In genomic region chr14:99744199-99744872, GRCh38 we compare ENCODE assay signal across 12 cellular contexts. TPM values are rescaled to one million over a fixed set of nuclear protein-coding genes. Genes with fewer than 3 reads are reported as not detected.
DNase-seq lines count a peak whose midpoint lies in the region; ATAC-seq, FAIRE-seq and TF ChIP-seq lines count a peak whose summit lies in the region.
"Had no signal": no experiment of that assay in that cellular context is flagged by ENCODE, and none has a peak within 500 bp of the region (broad histone marks: within the 10 kb centered on the region; RNA-seq: fewer than 3 reads in every experiment).

No MANE protein-coding gene starts in this region.

- TF ChIP-seq CTCF in HepG2 (CRISPR knock-in tag; IDR thresholded peaks at IDR 0.05), result peak; percentile 27; the same call in 1 of the 2 replicates
- TF ChIP-seq CTCF in right lobe of liver (IDR thresholded peaks at IDR 0.05), result no peak
- TF ChIP-seq CTCF in brain (conservative IDR thresholded peaks at IDR 0.05), result peak; percentile 15 to 53

- POLR2A ChIA-PET in HepG2 (lab: Yijun Ruan, JAX), result no interaction called here

- no TSS peak for BruUV-seq in HepG2 (replicated peaks; lab: Mats Ljungman, UMichigan)

- DNase-seq in HepG2 (ENCODE audit: low spot score) (no peak), right lobe of liver (no peak), iPS-NIHi11 (ENCODE audit: low spot score) (peak; percentile 58), ecto neural progenitor cell (ENCODE audit: low spot score) (no peak), SKM-1 treated with dmso at 0.1 percent for 144 hours (lab: John Stamatoyannopoulos, UW; ENCODE audit: unreplicated experiment) (no peak)
- DNase-seq: ACHN; activated T-cell treated with anti-CD3 and anti-CD28 coated beads, Interleukin-2, amount 50 U/mL, for 48 hours; NCI-H1105 treated with DMSO at 0.1 percent for 48 hours; stimulated activated naive B cell treated with anti-CD40 and anti-IgM and Interleukin-4, amounts not matched to agents 10 μg/mL and 1 μg/mL and 100 μg/mL, for 72 hours had no signal

- H3K79me2 ChIP-seq in HepG2 (ENCODE audit: insufficient read depth, low read length), result no peaks in the 10 kb centered on the region

- no peak overlapping the region for H3K27ac ChIP-seq in HepG2 (ENCODE audit: extremely low read length, insufficient read depth, low read length)
- no peak overlapping the region for H3K27ac ChIP-seq in right lobe of liver

- H3K4me1 ChIP-seq in HepG2 (ENCODE audit: insufficient read depth, low read length) (no peaks in the 10 kb centered on the region), right lobe of liver (no peaks in the 10 kb centered on the region)

- in situ Hi-C loops in HepG2 (cut with HindIII; ENCODE audit: extremely low pct_ligation_motif_present, low pct_unique_long_range_greater_than_20kb), result no loop called here

- intact Hi-C loops in HepG2 (cut with micrococcal nuclease; ENCODE audit: unreplicated experiment), result no loop called here
- intact Hi-C loops in right lobe of liver (cut with DNase I), result no loop called here

- WGBS in HepG2 (ENCODE audit: low lambda C conversion rate), result 49% methylated on average over 11 of the region's 11 CpGs
- WGBS in right lobe of liver (ENCODE audit: insufficient coverage, low coverage, low lambda C conversion rate, missing lambda C conversion rate), result 35% methylated on average over 10 of the region's 11 CpGs

- H3K36me3 ChIP-seq in HepG2 (replicated peaks in 1 of 2; ENCODE audit: control insufficient read depth in 1 of 2, insufficient read depth in 2 of 2, low read length in 2 of 2), result no peaks in the 10 kb centered on the region
- H3K36me3 ChIP-seq in right lobe of liver, result no peaks in the 10 kb centered on the region

- H4K20me1 ChIP-seq in HepG2 (ENCODE audit: insufficient read depth, low read length), result no peaks in the 10 kb centered on the region

- peaks cover 8% of the 10 kb centered on the region for H3K27me3 Mint-ChIP-seq in brain

- H3K36me3 Mint-ChIP-seq in brain, result no peaks in the 10 kb centered on the region
- H3K36me3 Mint-ChIP-seq: stimulated activated naive B cell treated with anti-CD40 and anti-IgM and Interleukin-4, amounts not matched to agents 10 μg/mL and 1 μg/mL and 100 μg/mL, for 72 hours had no signal

- no peak overlapping the region for H3K4me3 Mint-ChIP-seq in brain
- H3K4me3 Mint-ChIP-seq: stimulated activated naive B cell treated with anti-CD40 and anti-IgM and Interleukin-4, amounts not matched to agents 10 μg/mL and 1 μg/mL and 100 μg/mL, for 72 hours had no signal

- no peak for FAIRE-seq in HepG2 (lab: Jason Lieb, UNC)

- TF ChIP-seq RAD21 in HepG2 (CRISPR knock-in tag; IDR thresholded peaks at IDR 0.05), result no peak

- TF ChIP-seq POLR2A in HepG2 (IDR thresholded peaks at IDR 0.05; ENCODE audit: insufficient read depth in 1 of 2, low read depth in 2 of 2, low read length in 2 of 2), result no peak
- no peak for TF ChIP-seq POLR2A in right lobe of liver (IDR thresholded peaks at IDR 0.05)

- TF ChIP-seq EP300 in HepG2 (IDR thresholded peaks at IDR 0.05; ENCODE audit: low read depth in 2 of 2, low read length in 2 of 2) (no peak), HepG2 (CRISPR knock-in tag; IDR thresholded peaks at IDR 0.05; ENCODE audit: borderline replicate concordance) (no peak)

- no peak for ATAC-seq in HepG2
- ATAC-seq in right lobe of liver, result no peak
- no peak for ATAC-seq in HG03280 (IDR thresholded peaks at IDR 0.05; ENCODE audit: unreplicated experiment)
- no peak for ATAC-seq in GM21825 (IDR thresholded peaks at IDR 0.05; ENCODE audit: unreplicated experiment)
- ATAC-seq: stimulated activated naive B cell treated with anti-CD40 and anti-IgM and Interleukin-4, amounts not matched to agents 10 μg/mL and 1 μg/mL and 100 μg/mL, for 72 hours had no signal

- H3K4me1 Mint-ChIP-seq in brain, result peaks cover 42% of the 10 kb centered on the region

- H2AFZ ChIP-seq in HepG2 (ENCODE audit: low read length), result no peak overlapping the region

- no peak overlapping the region for H3K9ac ChIP-seq in HepG2 (ENCODE audit: insufficient read depth, low read depth, low read length)

- H3K27me3 ChIP-seq in HepG2 (ENCODE audit: control insufficient read depth in 1 of 2, insufficient read depth in 2 of 2, low read length in 2 of 2) (peaks cover 7 to 55% of the 10 kb centered on the region in 2 experiments), right lobe of liver (no peaks in the 10 kb centered on the region)

- CTCF ChIA-PET in HepG2 (lab: Yijun Ruan, JAX; ENCODE audit: low intra/inter-chr PET ratio, low total read pairs), result no interaction called here

- no peaks in the 10 kb centered on the region for H3K9me3 Mint-ChIP-seq in brain
- H3K9me3 Mint-ChIP-seq: stimulated activated naive B cell treated with anti-CD40 and anti-IgM and Interleukin-4, amounts not matched to agents 10 μg/mL and 1 μg/mL and 100 μg/mL, for 72 hours had no signal

- no peak overlapping the region for H3K4me2 ChIP-seq in HepG2 (ENCODE audit: low read depth, low read length)

- no peak overlapping the region for H3K4me3 ChIP-seq in HepG2 (replicated peaks in 1 of 3; ENCODE audit: insufficient read depth in 1 of 3, low read depth in 2 of 3, low read length in 3 of 3)
- H3K4me3 ChIP-seq in right lobe of liver, result no peak overlapping the region

- peak overlapping the region in 3 of 5 experiments; percentile 16 to 86 (median 52) for H3K27ac Mint-ChIP-seq in brain
- H3K27ac Mint-ChIP-seq: stimulated activated naive B cell treated with anti-CD40 and anti-IgM and Interleukin-4, amounts not matched to agents 10 μg/mL and 1 μg/mL and 100 μg/mL, for 72 hours had no signal

- H3K9me3 ChIP-seq in HepG2 (ENCODE audit: low read length) (no peaks in the 10 kb centered on the region), right lobe of liver (no peaks in the 10 kb centered on the region)

TF ChIP-seq in HepG2, 621 proteins besides CTCF, POLR2A, EP300 and RAD21:
- TF ChIP-seq PRPF4 (IDR thresholded peaks at IDR 0.05; ENCODE audit: low read depth, low read length, poor library complexity, severe bottlenecking), result no peak
- peak; percentile 22 for TF ChIP-seq STAG1 (CRISPR knock-in tag; IDR thresholded peaks at IDR 0.05)

RNA-seq across cellular contexts. Expression of gene EML1, which starts 48.9 kb away (rescaled TPM):
- total RNA-seq in HepG2 (2016; rRNA removed; fragmentation: Illumina TruSeq; extraction: Trizol) (1.3 and 1.7 TPM in 2 replicates), right lobe of liver (1 to 10 TPM; 3.3 to 6.8 (median 4.5) TPM)
- total RNA-seq in HepG2 (2016; cell fraction: cytosol; rRNA removed; fragmentation: Illumina TruSeq; extraction: Trizol; ENCODE audit: low read depth), result 2.3 and 2.6 TPM in 2 replicates
- total RNA-seq in HepG2 (2016; cell fraction: insoluble cytoplasmic fraction; rRNA removed; fragmentation: Illumina TruSeq; extraction: Trizol), result 1.7 TPM in 2 replicates
- total RNA-seq in HepG2 (2016; cell fraction: membrane; rRNA removed; fragmentation: Illumina TruSeq; extraction: Trizol), result 1.5 and 1.9 TPM in 2 replicates
- 1.7 and 2.5 TPM in 2 replicates for total RNA-seq in HepG2 (2016; cell fraction: nucleus; rRNA removed; fragmentation: Illumina TruSeq; extraction: Trizol)
- polyA plus RNA-seq in HepG2 (2011; rRNA removed) (0.25 and 0.59 TPM in 2 replicates), brain (ENCODE audit: insufficient read depth, low read depth, low replicate concordance) (13.4 TPM)
- polyA plus RNA-seq in HepG2 (2011; cell fraction: cytosol; rRNA removed), result 0.18 and 0.24 TPM in 2 replicates
- polyA plus RNA-seq in HepG2 (2011; cell fraction: nucleus; rRNA removed), result 0.43 and 0.68 TPM in 2 replicates
- 0.44 and 0.72 TPM in 2 replicates for polyA plus RNA-seq in HepG2 (2012)
- polyA plus RNA-seq in HepG2 (2016; cell fraction: cytosol; fragmentation: Illumina TruSeq; extraction: Trizol; ENCODE audit: low read depth), result 1.4 and 2.2 TPM in 2 replicates
- polyA plus RNA-seq in HepG2 (2016; cell fraction: insoluble cytoplasmic fraction; fragmentation: Illumina TruSeq; extraction: Trizol; ENCODE audit: low read depth), result 1.0 and 1.2 TPM in 2 replicates
- polyA plus RNA-seq in HepG2 (2016; cell fraction: membrane; fragmentation: Illumina TruSeq; extraction: Trizol; ENCODE audit: low read depth), result 1.9 and 2.0 TPM in 2 replicates
- 1.3 and 1.7 TPM in 2 replicates for polyA plus RNA-seq in HepG2 (2016; cell fraction: nucleus; fragmentation: Illumina TruSeq; extraction: Trizol; ENCODE audit: insufficient read depth, low read depth)
- polyA minus RNA-seq in HepG2 (2011; rRNA and poly(A)+ RNA removed; ENCODE audit: low replicate concordance), result 1.0 and 40.3 TPM in 2 replicates
- 0.44 and 0.49 TPM in 2 replicates for polyA minus RNA-seq in HepG2 (2011; cell fraction: cytosol; rRNA and poly(A)+ RNA removed)
- 0.90 and 1.6 TPM in 2 replicates for polyA minus RNA-seq in HepG2 (2011; cell fraction: nucleus; rRNA and poly(A)+ RNA removed)

Comparison
In these comparisons a context has a peak if more than half of its experiments do, and no peak if none do; other contexts are left out.
1. CTCF ChIP-seq: peak in HepG2 (single experiment) and brain (2 of 2); none in right lobe of liver (0 of 4).